In the genomic region with DNA sequence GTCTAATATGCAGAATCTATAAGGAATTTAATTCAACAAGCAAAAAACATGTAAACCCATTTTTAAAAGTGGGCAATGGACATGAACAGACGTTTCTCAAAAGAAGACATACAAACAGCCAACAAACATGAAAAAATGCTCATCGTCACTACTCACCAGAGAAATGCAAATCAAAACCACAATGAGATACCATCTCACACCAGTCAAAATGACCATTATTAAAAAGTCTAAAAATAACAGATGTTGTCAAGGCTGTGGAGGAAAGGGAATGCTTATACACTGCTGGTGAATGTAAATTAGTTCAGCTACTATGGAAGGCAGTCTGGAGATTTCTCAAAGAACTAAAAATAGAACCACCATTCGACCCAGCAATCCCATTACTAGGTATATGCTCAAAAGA, we compare ENCODE assay signal across 23 cellular contexts. TPM values are rescaled to one million over a fixed set of nuclear protein-coding genes. Genes with fewer than 3 reads are reported as not detected.
DNase-seq lines count a peak whose midpoint lies in the region; FAIRE-seq and TF ChIP-seq lines count a peak whose summit lies in the region.
"Had no signal": no experiment of that assay in that cellular context is flagged by ENCODE, and none has a peak within 500 bp of the region (broad histone marks: within the 10 kb centered on the region; RNA-seq: fewer than 3 reads in every experiment).

No MANE protein-coding gene starts in this region.

- H3K27ac ChIP-seq in Karpas-422 (ENCODE audit: low read length) (no peak overlapping the region), osteoblast (ENCODE audit: low read depth, low read length) (no peak overlapping the region)
- H3K27ac ChIP-seq: BLaER1, RWPE1, SK-N-MC had no signal

- no peaks in the 10 kb centered on the region for H3K79me2 ChIP-seq in Karpas-422 (ENCODE audit: low read length)
- no peaks in the 10 kb centered on the region for H3K79me2 ChIP-seq in osteoblast (ENCODE audit: insufficient read depth, low read length)

- FAIRE-seq in GM12891 (lab: Jason Lieb, UNC), result peak; percentile 9
- FAIRE-seq: HTR-8/SVneo had no signal

- peaks cover 32% of the 10 kb centered on the region for H3K4me1 Mint-ChIP-seq in activated naive CD8-positive, alpha-beta T cell (ENCODE audit: low read depth)

- no peak overlapping the region for H3K4me2 ChIP-seq in Karpas-422 (ENCODE audit: low read depth, low read length, poor library complexity, severe bottlenecking)
- no peak overlapping the region for H3K4me2 ChIP-seq in osteoblast (ENCODE audit: insufficient read depth, low read length)
- H3K4me2 ChIP-seq: BLaER1 had no signal

- H3K27me3 ChIP-seq in Karpas-422 (ENCODE audit: low read length) (no peaks in the 10 kb centered on the region), osteoblast (ENCODE audit: insufficient read depth, low read length) (no peaks in the 10 kb centered on the region)
- H3K27me3 ChIP-seq: BLaER1 had no signal

- H3K27ac Mint-ChIP-seq in activated naive CD8-positive, alpha-beta T cell, result peak overlapping the region; percentile 85
- H3K27ac Mint-ChIP-seq: CD4-positive, alpha-beta T cell had no signal

- no peaks in the 10 kb centered on the region for H3K9me3 Mint-ChIP-seq in activated naive CD8-positive, alpha-beta T cell (ENCODE audit: low read depth)

- peak overlapping the region; percentile 52 for H3K4me3 Mint-ChIP-seq in activated naive CD8-positive, alpha-beta T cell
- H3K4me3 Mint-ChIP-seq: CD4-positive, alpha-beta T cell had no signal

- H3K4me3 ChIP-seq in Karpas-422 (ENCODE audit: low read length) (no peak overlapping the region), fibroblast of villous mesenchyme (ENCODE audit: low read depth, low read length) (no peak overlapping the region), osteoblast (ENCODE audit: insufficient read depth, low read length) (no peak overlapping the region)
- H3K4me3 ChIP-seq: BLaER1, SK-N-MC had no signal

- H3K36me3 ChIP-seq in Karpas-422 (ENCODE audit: insufficient read depth, low read length) (no peaks in the 10 kb centered on the region), osteoblast (ENCODE audit: insufficient read depth, low read length) (no peaks in the 10 kb centered on the region)
- H3K36me3 ChIP-seq: BLaER1 had no signal

- no peak overlapping the region for H2AFZ ChIP-seq in Karpas-422 (ENCODE audit: low read length)
- H2AFZ ChIP-seq in osteoblast (ENCODE audit: low read length), result no peak overlapping the region

- H4K20me1 ChIP-seq in Karpas-422 (ENCODE audit: insufficient read depth, low read depth, low read length) (no peaks in the 10 kb centered on the region; the same call in 1 of the 2 replicates), osteoblast (ENCODE audit: insufficient read depth, low read length) (no peaks in the 10 kb centered on the region)
- H4K20me1 ChIP-seq: BLaER1 had no signal

- no peak overlapping the region for H3K9ac ChIP-seq in Karpas-422 (ENCODE audit: low read length)
- H3K9ac ChIP-seq: BLaER1 had no signal

- no peak for TF ChIP-seq POLR2A in GM12891 (IDR thresholded peaks at IDR 0.05; ENCODE audit: low read depth, low read length)

- TF ChIP-seq CTCF in fibroblast of villous mesenchyme (IDR thresholded peaks at IDR 0.05; ENCODE audit: insufficient read depth, low read depth, low read length), result no peak
- TF ChIP-seq CTCF in osteoblast (IDR thresholded peaks at IDR 0.05; ENCODE audit: extremely low read depth, low read depth, low read length), result no peak

- H3K4me1 ChIP-seq in Karpas-422 (ENCODE audit: low read length), result no peaks in the 10 kb centered on the region
- peaks cover 27% of the 10 kb centered on the region for H3K4me1 ChIP-seq in osteoblast (ENCODE audit: insufficient read depth, low read length)

- no peaks in the 10 kb centered on the region for H3K27me3 Mint-ChIP-seq in activated naive CD8-positive, alpha-beta T cell
- H3K27me3 Mint-ChIP-seq: CD4-positive, alpha-beta T cell had no signal

- DNase-seq in GM12891 (ENCODE audit: insufficient read length, low spot score) (no peak), Karpas-422 (peak; percentile 17), fibroblast of villous mesenchyme (ENCODE audit: low read depth) (peak; percentile 29), RKO (ENCODE audit: low spot score) (no peak), osteoblast (ENCODE audit: insufficient read length, low spot score, missing footprints) (no peak)
- DNase-seq in stimulated activated CD4-positive, alpha-beta T cell treated with anti-CD3 and anti-CD28 coated beads, Interleukin-2, amount 100 ng/mL, for 48 hours, result no peak
- DNase-seq: CD4-positive, alpha-beta T cell; COR-L47; DND-41; KG1; NCI-H1105; NCI-H146; NCI-H2029; NCI-H2227 treated with DMSO at 0.1 percent for 48 hours; NCI-H510A; NCI-H82; PC-3; SHP77 treated with DMSO at 0.1 percent for 48 hours had no signal

- peaks cover 4% of the 10 kb centered on the region for H3K36me3 Mint-ChIP-seq in activated naive CD8-positive, alpha-beta T cell

- H3K9me2 ChIP-seq in Karpas-422 (replicated peaks; ENCODE audit: insufficient read depth, low read length), result no peaks in the 10 kb centered on the region

- H3K9me3 ChIP-seq in Karpas-422 (ENCODE audit: low read length), result no peaks in the 10 kb centered on the region
- no peaks in the 10 kb centered on the region for H3K9me3 ChIP-seq in osteoblast (ENCODE audit: low read depth, low read length)

TF ChIP-seq in GM12891, 5 proteins besides CTCF, POLR2A, EP300 and RAD21:
- TF ChIP-seq TAF1 (IDR thresholded peaks at IDR 0.05; ENCODE audit: low read depth, low read length) (no peak), SPI1 (IDR thresholded peaks at IDR 0.05; ENCODE audit: low read depth, low read length) (no peak), PAX5 (IDR thresholded peaks at IDR 0.05; ENCODE audit: insufficient read depth, low read length, severe bottlenecking) (no peak)

RNA-seq across cellular contexts. Expression of a gene that starts 3.1 kb away (rescaled TPM):
- polyA plus RNA-seq in GM12891 (2012; ENCODE audit: low read depth, missing spikeins), result 6.1 TPM
- 0.36 and 0.67 TPM in 2 replicates for total RNA-seq in Karpas-422 (2014; rRNA removed; shearing (Covaris generic); ENCODE audit: low replicate concordance)
- total RNA-seq in fibroblast of villous mesenchyme (1.9 and 3.0 TPM in 2 replicates), osteoblast (6.2 and 7.1 TPM in 2 replicates)

RNA-seq across cellular contexts. Expression of a gene that starts 15.2 kb away (rescaled TPM):
- 28.5 TPM for polyA plus RNA-seq in GM12891 (2012; ENCODE audit: low read depth, missing spikeins)
- total RNA-seq in Karpas-422 (2014; rRNA removed; shearing (Covaris generic); ENCODE audit: low replicate concordance), result 6.7 and 10.5 TPM in 2 replicates
- 16.8 and 18.1 TPM in 2 replicates for total RNA-seq in fibroblast of villous mesenchyme
- total RNA-seq in osteoblast, result 24.2 TPM in 2 replicates

Comparison
In these comparisons a context has a peak if more than half of its experiments do, and no peak if none do; other contexts are left out.
1. DNase-seq: peak in Karpas-422 (single experiment) and fibroblast of villous mesenchyme (single experiment); none in GM12891 (single experiment), RKO (single experiment), osteoblast (single experiment) and stimulated activated CD4-positive, alpha-beta T cell treated with anti-CD3 and anti-CD28 coated beads, Interleukin-2, amount 100 ng/mL, for 48 hours (0 of 2).